Comparison of ENCODE assay signal across 8 cellular contexts in the genomic region with DNA sequence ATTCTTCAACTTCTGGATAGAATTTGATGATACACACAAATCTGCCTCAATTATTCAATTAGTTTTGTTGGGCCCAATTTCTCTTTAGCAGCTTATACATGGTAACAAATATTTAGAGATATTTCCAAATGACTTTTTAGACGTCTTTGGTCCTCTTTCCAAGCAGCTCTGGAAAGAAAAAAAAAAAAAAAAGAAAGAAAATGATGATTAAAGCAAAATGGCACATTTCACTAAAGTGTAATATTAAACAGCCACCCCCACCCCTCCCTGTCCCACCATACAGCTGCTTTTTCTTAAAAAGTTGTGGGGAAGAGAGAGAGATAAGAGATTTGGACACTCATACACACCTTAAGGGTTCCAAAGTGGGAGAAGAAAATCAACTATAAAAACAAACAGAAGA. TPM values are rescaled to one million over a fixed set of nuclear protein-coding genes. Genes with fewer than 3 reads are reported as not detected.
DNase-seq lines count a peak whose midpoint lies in the region; ATAC-seq and TF ChIP-seq lines count a peak whose summit lies in the region.

No MANE protein-coding gene starts in this region.

- H3F3A ChIP-seq in smooth muscle cell (ENCODE audit: low read depth), result no peaks in the 10 kb centered on the region

- peak overlapping the region; percentile 82 for H3K9ac ChIP-seq in smooth muscle cell (ENCODE audit: low read depth)

- H3K27ac ChIP-seq in iPS DF 6.9 (ENCODE audit: low read length) (no peak overlapping the region), smooth muscle cell (ENCODE audit: low read depth) (peak overlapping the region; percentile 9)

- no peaks in the 10 kb centered on the region for H3K27me3 ChIP-seq in iPS DF 6.9 (ENCODE audit: control insufficient read depth, insufficient read depth, low read length)
- H3K27me3 ChIP-seq in smooth muscle cell (ENCODE audit: low read depth), result no peaks in the 10 kb centered on the region

- DNase-seq in HFF-Myc (ENCODE audit: extremely low read depth, low read depth) (no peak), iPS DF 6.9 (ENCODE audit: low read depth, low spot score) (no peak), smooth muscle cell (lab: John Stamatoyannopoulos, UW; ENCODE audit: unreplicated experiment) (no peak), COLO829 (ENCODE audit: low spot score) (no peak), G401 (ENCODE audit: low spot score) (no peak), SHP77 (lab: John Stamatoyannopoulos, UW) (no peak)
- no peak for DNase-seq in activated CD8-positive, alpha-beta T cell treated with anti-CD3 and anti-CD28 coated beads for 36 hours

- POLR2A ChIA-PET in activated CD8-positive, alpha-beta T cell treated with anti-CD3 and anti-CD28 coated beads for 36 hours (lab: Charles Lee), result interaction anchor here (0.6 to 1.1 kb wide), 4 partner anchors 12 to 97 kb away, joined by 3 to 4 read pairs (median 3); no protein-coding TSS in a partner anchor

- H4K20me1 ChIP-seq in smooth muscle cell (ENCODE audit: low read depth), result no peaks in the 10 kb centered on the region

- ATAC-seq in activated CD8-positive, alpha-beta T cell treated with anti-CD3 and anti-CD28 coated beads for 36 hours, result no peak
- no peak for ATAC-seq in GM21717 (IDR thresholded peaks at IDR 0.05; ENCODE audit: unreplicated experiment)

- peaks cover 45% of the 10 kb centered on the region for H3K4me1 Mint-ChIP-seq in activated CD8-positive, alpha-beta T cell treated with anti-CD3 and anti-CD28 coated beads for 36 hours (ENCODE audit: low read depth)

- H3K4me1 ChIP-seq in iPS DF 6.9 (ENCODE audit: control insufficient read depth, insufficient read depth, low read length) (no peaks in the 10 kb centered on the region), smooth muscle cell (ENCODE audit: low read depth) (peaks cover 18% of the 10 kb centered on the region)

- H3K9me3 ChIP-seq in iPS DF 6.9 (ENCODE audit: control insufficient read depth, insufficient read depth, low read length) (no peaks in the 10 kb centered on the region), smooth muscle cell (replicated peaks; ENCODE audit: low read depth) (no peaks in the 10 kb centered on the region)

- peaks cover 28% of the 10 kb centered on the region for H3K79me2 ChIP-seq in smooth muscle cell (ENCODE audit: low read depth)

- no peaks in the 10 kb centered on the region for H3K9me3 Mint-ChIP-seq in activated CD8-positive, alpha-beta T cell treated with anti-CD3 and anti-CD28 coated beads for 36 hours

- peak overlapping the region; percentile 98 for H3K27ac Mint-ChIP-seq in activated CD8-positive, alpha-beta T cell treated with anti-CD3 and anti-CD28 coated beads for 36 hours

- H3K27me3 Mint-ChIP-seq in activated CD8-positive, alpha-beta T cell treated with anti-CD3 and anti-CD28 coated beads for 36 hours, result no peaks in the 10 kb centered on the region

- H3K4me2 ChIP-seq in smooth muscle cell, result peak overlapping the region; percentile 95

- H3K36me3 Mint-ChIP-seq in activated CD8-positive, alpha-beta T cell treated with anti-CD3 and anti-CD28 coated beads for 36 hours (ENCODE audit: low read depth), result peaks cover 48% of the 10 kb centered on the region

- H2AFZ ChIP-seq in smooth muscle cell (ENCODE audit: low read depth), result peak overlapping the region; percentile 96

- WGBS in iPS DF 6.9 (ENCODE audit: insufficient coverage, insufficient read length), result no CpG with 5 or more reads among the region's 1 CpG
- WGBS in smooth muscle cell (ENCODE audit: low lambda C conversion rate), result 60% methylated on average over 1 of the region's 1 CpG

- TF ChIP-seq CTCF in HFF-Myc (IDR thresholded peaks at IDR 0.05; ENCODE audit: low read depth, low read length, missing control alignments) (no peak), smooth muscle cell (IDR thresholded peaks at IDR 0.05; ENCODE audit: borderline replicate concordance, insufficient read depth, poor library complexity, severe bottlenecking) (no peak)
- no peak for TF ChIP-seq CTCF in activated CD8-positive, alpha-beta T cell treated with anti-CD3 and anti-CD28 coated beads for 36 hours (IDR thresholded peaks at IDR 0.05)

- CTCF ChIA-PET in activated CD8-positive, alpha-beta T cell treated with anti-CD3 and anti-CD28 coated beads for 36 hours (lab: Charles Lee), result interaction anchor here (1.3 to 4.7 kb wide), 8 partner anchors 16 to 207 kb away, joined by 3 to 24 read pairs (median 7); partner anchors contain the start of genes F5 and SCYL3

- in situ Hi-C loops in G401 (cut with HindIII; ENCODE audit: low sequenced_read_pairs), result no loop called here

- H3K4me3 ChIP-seq in HFF-Myc (replicated peaks; ENCODE audit: low read depth, low read length), result peak overlapping the region; percentile 78
- peak overlapping the region; percentile 81; the same call in 1 of the 2 replicates for H3K4me3 ChIP-seq in iPS DF 6.9 (ENCODE audit: low read length)
- H3K4me3 ChIP-seq in smooth muscle cell, result peak overlapping the region; percentile 85

- H3K36me3 ChIP-seq in iPS DF 6.9 (ENCODE audit: control insufficient read depth, insufficient read depth, low read length) (no peaks in the 10 kb centered on the region), smooth muscle cell (ENCODE audit: low read depth) (no peaks in the 10 kb centered on the region)

- intact Hi-C loops in activated CD8-positive, alpha-beta T cell treated with anti-CD3 and anti-CD28 coated beads for 36 hours (cut with micrococcal nuclease), result loop anchor here (10.0 kb wide), 1 partner anchor 101 kb away; the partner anchor contains the start of gene SCYL3

- peak overlapping the region; percentile 89 for H3K4me3 Mint-ChIP-seq in activated CD8-positive, alpha-beta T cell treated with anti-CD3 and anti-CD28 coated beads for 36 hours

RNA-seq across cellular contexts. Expression of gene METTL18, which starts 1.0 kb away (rescaled TPM):
- 10 to 100 TPM in 1 of 2 experiments, 1 to 10 TPM in 1; 8.7 to 10.8 TPM for total RNA-seq in activated CD8-positive, alpha-beta T cell treated with anti-CD3 and anti-CD28 coated beads for 36 hours
- total RNA-seq in smooth muscle cell, result 5.2 and 6.1 TPM in 2 replicates
- 5.2 and 5.4 TPM in 2 replicates for polyA plus RNA-seq in smooth muscle cell
- total RNA-seq in G401 (2014; rRNA removed; shearing (Covaris generic)), result 9.6 and 9.9 TPM in 2 replicates

RNA-seq across cellular contexts. Expression of gene SELE, which starts 59.9 kb away (rescaled TPM):
- total RNA-seq in activated CD8-positive, alpha-beta T cell treated with anti-CD3 and anti-CD28 coated beads for 36 hours, result not detected
- 0.40 TPM in 1 of 2 replicates, not detected in the other for total RNA-seq in smooth muscle cell
- 0.05 TPM in 1 of 2 replicates, not detected in the other for polyA plus RNA-seq in smooth muscle cell
- total RNA-seq in G401 (2014; rRNA removed; shearing (Covaris generic)), result not detected in 2 replicates
